Comparison of ENCODE assay signal across 13 cellular contexts in genomic region chrX:11764602-11765067, GRCh38. TPM values are rescaled to one million over a fixed set of nuclear protein-coding genes. Genes with fewer than 3 reads are reported as not detected.
DNase-seq lines count a peak whose midpoint lies in the region; ATAC-seq, FAIRE-seq and TF ChIP-seq lines count a peak whose summit lies in the region.
"Had no signal": no experiment of that assay in that cellular context is flagged by ENCODE, and none has a peak within 500 bp of the region (broad histone marks: within the 10 kb centered on the region; RNA-seq: fewer than 3 reads in every experiment).

No MANE protein-coding gene starts in this region.

- no peak overlapping the region for H2AFZ ChIP-seq in OCI-LY3 (ENCODE audit: low read depth, low read length)

- H3K4me3 ChIP-seq in GM12865 (ENCODE audit: low read depth, low read length) (peak overlapping the region; percentile 6; the same call in 1 of the 2 replicates), OCI-LY3 (ENCODE audit: low read length) (no peak overlapping the region), left lung (no peak overlapping the region)
- H3K4me3 ChIP-seq: lung, ovary, thyroid gland had no signal

- DNase-seq in GM12865 (ENCODE audit: low read depth) (peak; percentile 58), GM19239 (ENCODE audit: insufficient read length, low spot score) (no peak), NCI-H2227 (lab: John Stamatoyannopoulos, UW; ENCODE audit: unreplicated experiment) (no peak), left lung (no peak), D721Med (ENCODE audit: insufficient read length, low spot score) (no peak)
- DNase-seq: dermis blood vessel endothelial cell, ovary, thyroid gland had no signal

- H3K9me3 ChIP-seq in OCI-LY3 (ENCODE audit: insufficient read depth, low read length) (no peaks in the 10 kb centered on the region), left lung (no peaks in the 10 kb centered on the region)
- H3K9me3 ChIP-seq: ovary, thyroid gland had no signal

- H3K27ac ChIP-seq in OCI-LY3 (ENCODE audit: low read length) (peak overlapping the region; percentile 8; the same call in 1 of the 2 replicates), left lung (no peak overlapping the region)
- H3K27ac ChIP-seq: ovary, thyroid gland had no signal

- no peak overlapping the region for H3K4me2 ChIP-seq in OCI-LY3 (ENCODE audit: low read length)

- H3K27me3 ChIP-seq in OCI-LY3 (ENCODE audit: low read depth, low read length) (no peaks in the 10 kb centered on the region), left lung (no peaks in the 10 kb centered on the region)
- H3K27me3 ChIP-seq: ovary, thyroid gland had no signal

- peaks cover 27% of the 10 kb centered on the region for H3K79me2 ChIP-seq in OCI-LY3 (ENCODE audit: low read length)

- ATAC-seq in left lung = no peak

- no peaks in the 10 kb centered on the region for H3K27me3 Mint-ChIP-seq in dendritic cell treated with granulocyte-macrophage colony-stimulating factor and Interleukin-4, amounts not matched to agents 40 ng/mL and 50 ng/mL, for 4 days

- H3K4me3 Mint-ChIP-seq in dendritic cell treated with granulocyte-macrophage colony-stimulating factor and Interleukin-4, amounts not matched to agents 40 ng/mL and 50 ng/mL, for 4 days = no peak overlapping the region

- peaks cover 45% of the 10 kb centered on the region for H3K4me1 Mint-ChIP-seq in dendritic cell treated with granulocyte-macrophage colony-stimulating factor and Interleukin-4, amounts not matched to agents 40 ng/mL and 50 ng/mL, for 4 days (ENCODE audit: low read depth)

- FAIRE-seq in GM19239 (lab: Jason Lieb, UNC) (peak; percentile 86), D721Med (lab: Jason Lieb, UNC) (no peak)
- FAIRE-seq: H1, HTR-8/SVneo had no signal

- intact Hi-C loops in dendritic cell treated with granulocyte-macrophage colony-stimulating factor and Interleukin-4, amounts not matched to agents 40 ng/mL and 50 ng/mL, for 4 days (cut with micrococcal nuclease) = loop anchor here (10.0 kb wide), 1 partner anchor 650 kb away; the partner anchor contains the start of gene HCCS
- intact Hi-C loops in left lung (cut with DNase I) = loop anchor here in 1 of 2 donors (10.0 kb wide), 1 partner anchor 230 kb away; no protein-coding TSS in a partner anchor

- peak overlapping the region; percentile 24 for H3K27ac Mint-ChIP-seq in dendritic cell treated with granulocyte-macrophage colony-stimulating factor and Interleukin-4, amounts not matched to agents 40 ng/mL and 50 ng/mL, for 4 days

- H3K9ac ChIP-seq in OCI-LY3 (ENCODE audit: low read length) = no peak overlapping the region

- TF ChIP-seq CTCF in GM12865 (IDR thresholded peaks at IDR 0.05; ENCODE audit: insufficient read depth, low read depth, low read length, missing control alignments) (no peak), OCI-LY3 (IDR thresholded peaks at IDR 0.05; ENCODE audit: low read depth, low read length) (no peak), left lung (IDR thresholded peaks at IDR 0.05) (no peak), D721Med (IDR thresholded peaks at IDR 0.05; ENCODE audit: insufficient read depth, missing control alignments) (no peak)

- no peaks in the 10 kb centered on the region for H3K9me3 Mint-ChIP-seq in dendritic cell treated with granulocyte-macrophage colony-stimulating factor and Interleukin-4, amounts not matched to agents 40 ng/mL and 50 ng/mL, for 4 days

- H3K36me3 Mint-ChIP-seq in dendritic cell treated with granulocyte-macrophage colony-stimulating factor and Interleukin-4, amounts not matched to agents 40 ng/mL and 50 ng/mL, for 4 days (ENCODE audit: low read depth) = peaks cover 80% of the 10 kb centered on the region

- H3K4me1 ChIP-seq in OCI-LY3 (ENCODE audit: low read length) (peaks cover 59% of the 10 kb centered on the region), left lung (peaks cover 0 to 13% of the 10 kb centered on the region in 2 donors)
- H3K4me1 ChIP-seq: thyroid gland had no signal

- H4K20me1 ChIP-seq in OCI-LY3 (ENCODE audit: insufficient read depth, low read length) = no peaks in the 10 kb centered on the region

- H3K36me3 ChIP-seq in OCI-LY3 (replicated peaks; ENCODE audit: low read depth, low read length) (peaks cover 78% of the 10 kb centered on the region), left lung (peaks cover 0 to 76% of the 10 kb centered on the region in 2 donors)
- H3K36me3 ChIP-seq: ovary had no signal

RNA-seq across cellular contexts. Expression of gene MSL3, which starts 6.6 kb away (rescaled TPM):
- total RNA-seq in left lung = 10 to 100 TPM; 27.3 to 38.8 TPM
